In genomic region chr9:37340961-37341360, GRCh38 we compare ENCODE assay signal across 18 cellular contexts.
"Had no signal": no experiment of that assay in that cellular context is flagged by ENCODE, and none has a peak within 500 bp of the region (broad histone marks: within the 10 kb centered on the region; RNA-seq: fewer than 3 reads in every experiment).

No MANE protein-coding gene starts in this region.

- H3K27ac ChIP-seq: adrenal gland, breast epithelium, coronary artery, esophagus muscularis mucosa, ovary, right lobe of liver, thoracic aorta, upper lobe of left lung had no signal

- H3K4me1 ChIP-seq: adrenal gland, breast epithelium, esophagus muscularis mucosa, right lobe of liver, upper lobe of left lung had no signal

- ATAC-seq: activated naive CD4-positive, alpha-beta T cell treated with anti-CD3 and anti-CD28 coated beads, Interleukin-2, amount 50 U/mL, for 72 hours; left cardiac atrium; naive thymus-derived CD8-positive, alpha-beta T cell; right lobe of liver had no signal

- FAIRE-seq: small intestine had no signal

- DNase-seq: activated CD4-positive, alpha-beta T cell treated with anti-CD3 and anti-CD28 coated beads for 1 hour; activated CD8-positive, alpha-beta memory T cell treated with anti-CD3 and anti-CD28 coated beads for 24 hours; activated gamma-delta T cell treated with Interleukin-2 at 50 U/mL for 16 hours; adrenal gland; effector CD4-positive, alpha-beta T cell; left cardiac atrium; mesendoderm; naive thymus-derived CD8-positive, alpha-beta T cell; ovary; right lobe of liver; small intestine; stimulated activated CD4-positive, alpha-beta T cell treated with anti-CD3 and anti-CD28 coated beads, Interleukin-4, amount 100 ng/mL, for 1 hour; upper lobe of left lung had no signal

- H3K27me3 ChIP-seq: adrenal gland, breast epithelium, esophagus muscularis mucosa, ovary, right lobe of liver, upper lobe of left lung had no signal

- H3K9me3 ChIP-seq: adrenal gland, breast epithelium, esophagus muscularis mucosa, ovary, right lobe of liver, thoracic aorta, upper lobe of left lung had no signal

- H3K36me3 ChIP-seq: adrenal gland, breast epithelium, esophagus muscularis mucosa, ovary, right lobe of liver, thoracic aorta, upper lobe of left lung had no signal

- H3K4me3 ChIP-seq: adrenal gland, breast epithelium, coronary artery, esophagus muscularis mucosa, ovary, right lobe of liver, thoracic aorta, upper lobe of left lung had no signal
